In genomic region chr9:108209132-108209700, GRCh38 we compare ENCODE assay signal across 18 cellular contexts.
"Had no signal": no experiment of that assay in that cellular context is flagged by ENCODE, and none has a peak within 500 bp of the region (broad histone marks: within the 10 kb centered on the region; RNA-seq: fewer than 3 reads in every experiment).

No MANE protein-coding gene starts in this region.

- H3K36me3 ChIP-seq: brain microvascular endothelial cell, gastrocnemius medialis, heart left ventricle, tibial artery had no signal

- DNase-seq: activated CD4-positive, alpha-beta T cell treated with anti-CD3 and anti-CD28 coated beads for 1 hour; activated effector memory CD4-positive, alpha-beta T cell treated with anti-CD3 and anti-CD28 coated beads, Interleukin-2, amount 50 U/mL, for 16 hours; activated naive CD4-positive, alpha-beta T cell treated with anti-CD3 and anti-CD28 coated beads, Interleukin-2, amount 50 U/mL, for 16 hours; activated T-cell treated with anti-CD3 and anti-CD28 coated beads, Interleukin-2, amount 50 U/mL, for 72 hours; aorta; brain microvascular endothelial cell; central memory CD4-positive, alpha-beta T cell; erythroblast; gastrocnemius medialis; heart left ventricle; kidney glomerular epithelial cell; mesenchymal stem cell; natural killer cell; retina; stimulated activated naive CD4-positive, alpha-beta T cell treated with Interleukin-2 at 50 U/mL for 16 hours; substantia nigra; tibial artery had no signal

- H3K27me3 ChIP-seq: brain microvascular endothelial cell, gastrocnemius medialis, heart left ventricle, tibial artery had no signal

- H3K27ac ChIP-seq: brain microvascular endothelial cell, coronary artery, gastrocnemius medialis, heart left ventricle, tibial artery had no signal

- H3K9me3 ChIP-seq: gastrocnemius medialis, tibial artery had no signal

- H3K4me3 ChIP-seq: coronary artery, gastrocnemius medialis, heart left ventricle, tibial artery had no signal

- H3K4me1 ChIP-seq: gastrocnemius medialis, heart left ventricle had no signal

- ATAC-seq: activated T-cell treated with anti-CD3 and anti-CD28 coated beads, Interleukin-2, amount 50 U/mL, for 72 hours; gastrocnemius medialis; heart left ventricle; natural killer cell had no signal
